24 cellular contexts compared by ENCODE assay signal in the genomic region with DNA sequence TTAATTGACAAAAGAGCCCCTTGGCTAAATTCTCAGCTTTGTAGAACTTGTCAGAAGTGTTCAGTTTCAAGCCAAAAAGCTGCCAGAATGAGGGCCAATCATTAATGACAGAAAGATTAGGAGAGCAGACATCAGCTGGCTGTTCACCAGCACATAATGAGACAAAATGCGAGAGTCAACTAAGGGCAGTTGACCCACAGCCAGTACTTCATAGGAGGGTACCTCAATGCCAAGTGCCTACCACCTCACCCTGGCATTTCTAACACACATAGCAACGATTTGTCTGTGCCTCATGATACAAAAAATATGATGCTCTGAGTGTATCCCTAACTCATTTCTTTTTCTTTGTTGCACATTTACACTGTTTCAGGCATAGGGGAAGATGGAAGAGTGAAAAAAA.
"Had no signal": no experiment of that assay in that cellular context is flagged by ENCODE, and none has a peak within 500 bp of the region (broad histone marks: within the 10 kb centered on the region; RNA-seq: fewer than 3 reads in every experiment).

No MANE protein-coding gene starts in this region.

- H3K27ac Mint-ChIP-seq: activated B cell treated with CpG ODN at 0.5 μM for 24 hours; activated CD4-positive, alpha-beta T cell treated with anti-CD3 and anti-CD28 coated beads for 36 hours; activated naive CD8-positive, alpha-beta T cell treated with anti-CD3 and anti-CD28 coated beads, Interleukin-2, amount 10 ng/mL, durations not matched to agents 7 days and 5 days; activated T-helper 2 cell treated with anti-CD3 and anti-CD28 coated beads, Interferon-gamma antibody, Interleukin-2, Interleukin-4, amounts not matched to agents 10 μg/mL and 5 μg/mL and 100 μg/mL, durations not matched to agents 14 hours and 24 hours and 36 hours; endodermal cell; naive thymus-derived CD4-positive, alpha-beta T cell; stimulated activated naive CD8-positive, alpha-beta T cell treated with anti-CD3 and anti-CD28 coated beads, Interleukin-15, amount 100 ng/mL, for 72 hours; T-helper 17 cell had no signal

- H3K4me1 ChIP-seq: prostate gland, right lobe of liver had no signal

- H3K27me3 ChIP-seq: right lobe of liver, tibial artery had no signal

- H3K9me3 ChIP-seq: heart right ventricle, prostate gland, right lobe of liver, tibial artery had no signal

- H3K9me3 Mint-ChIP-seq: activated B cell treated with CpG ODN at 0.5 μM for 24 hours; activated naive CD8-positive, alpha-beta T cell treated with anti-CD3 and anti-CD28 coated beads, Interleukin-2, amount 10 ng/mL, durations not matched to agents 7 days and 5 days; activated T-cell treated with anti-CD3 and anti-CD28 coated beads, Interleukin-2, amount 50 U/mL, for 4 hours; activated T-helper 2 cell treated with anti-CD3 and anti-CD28 coated beads, Interferon-gamma antibody, Interleukin-2, Interleukin-4, amounts not matched to agents 10 μg/mL and 5 μg/mL and 100 μg/mL, durations not matched to agents 14 hours and 24 hours and 36 hours; endodermal cell; stimulated activated naive CD8-positive, alpha-beta T cell treated with anti-CD3 and anti-CD28 coated beads, Interleukin-15, amount 100 ng/mL, for 72 hours had no signal

- H3K4me3 ChIP-seq: heart right ventricle, lung, prostate gland, right lobe of liver, skin epidermis, tibial artery had no signal

- H3K27ac ChIP-seq: heart right ventricle, prostate gland, right lobe of liver, tibial artery had no signal

- H3K36me3 ChIP-seq: heart right ventricle, prostate gland, right lobe of liver, tibial artery had no signal

- H3K4me3 Mint-ChIP-seq: activated B cell treated with CpG ODN at 0.5 μM for 24 hours; activated CD4-positive, alpha-beta T cell treated with anti-CD3 and anti-CD28 coated beads for 36 hours; activated naive CD8-positive, alpha-beta T cell treated with anti-CD3 and anti-CD28 coated beads, Interleukin-2, amount 10 ng/mL, durations not matched to agents 7 days and 5 days; activated T-cell treated with anti-CD3 and anti-CD28 coated beads, Interleukin-2, amount 50 U/mL, for 4 hours; endodermal cell; naive thymus-derived CD4-positive, alpha-beta T cell; stimulated activated naive CD8-positive, alpha-beta T cell treated with anti-CD3 and anti-CD28 coated beads, Interleukin-15, amount 100 ng/mL, for 72 hours; T-helper 17 cell had no signal

- H3K36me3 Mint-ChIP-seq: activated naive CD8-positive, alpha-beta T cell treated with anti-CD3 and anti-CD28 coated beads, Interleukin-2, amount 10 ng/mL, durations not matched to agents 7 days and 5 days had no signal

- H3K4me1 Mint-ChIP-seq: activated B cell treated with CpG ODN at 0.5 μM for 24 hours; activated CD4-positive, alpha-beta T cell treated with anti-CD3 and anti-CD28 coated beads for 36 hours; activated naive CD8-positive, alpha-beta T cell treated with anti-CD3 and anti-CD28 coated beads, Interleukin-2, amount 10 ng/mL, durations not matched to agents 7 days and 5 days; endodermal cell; naive thymus-derived CD4-positive, alpha-beta T cell; stimulated activated naive CD8-positive, alpha-beta T cell treated with anti-CD3 and anti-CD28 coated beads, Interleukin-15, amount 100 ng/mL, for 72 hours; T-helper 17 cell had no signal

- DNase-seq: activated B cell treated with CpG ODN at 0.5 μM for 24 hours; activated CD4-positive, alpha-beta T cell treated with anti-CD3 and anti-CD28 coated beads for 36 hours; activated CD4-positive, alpha-beta T cell treated with anti-CD3 and anti-CD28 coated beads, Interleukin-2, amount 50 U/mL, for 4 hours; activated CD8-positive, alpha-beta memory T cell treated with anti-CD3 and anti-CD28 coated beads for 24 hours; activated CD8-positive, alpha-beta memory T cell treated with anti-CD3 and anti-CD28 coated beads, Interleukin-2, amount 50 U/mL, for 48 hours; activated naive CD4-positive, alpha-beta T cell treated with Interleukin-2 at 50 U/mL for 16 hours; activated naive CD8-positive, alpha-beta T cell treated with anti-CD3 and anti-CD28 coated beads, Interleukin-2, amount 10 ng/mL, durations not matched to agents 7 days and 5 days; activated T-cell treated with anti-CD3 and anti-CD28 coated beads, Interleukin-2, amount 50 U/mL, for 4 hours; amniotic stem cell; cerebellar nuclear complex; cortex of kidney; endodermal cell; heart right ventricle; islet precursor cell; naive thymus-derived CD4-positive, alpha-beta T cell; right lobe of liver; stimulated activated CD4-positive, alpha-beta T cell treated with anti-CD3 and anti-CD28 coated beads, Interleukin-1b, Interleukin-23, amount 100 ng/mL, for 48 hours; stimulated activated naive CD8-positive, alpha-beta T cell treated with anti-CD3 and anti-CD28 coated beads, Interleukin-15, amount 100 ng/mL, for 72 hours; T-helper 17 cell; tibial artery had no signal

- ATAC-seq: activated CD4-positive, alpha-beta T cell treated with anti-CD3 and anti-CD28 coated beads for 36 hours; activated T-cell treated with anti-CD3 and anti-CD28 coated beads, Interleukin-2, amount 50 U/mL, for 4 hours; naive thymus-derived CD4-positive, alpha-beta T cell; right lobe of liver; stimulated activated naive CD8-positive, alpha-beta T cell treated with anti-CD3 and anti-CD28 coated beads, Interleukin-15, amount 100 ng/mL, for 72 hours; T-helper 17 cell had no signal
